ENCODE assay signal across 1 cellular context in genomic region chr7:1457949-1458675, GRCh38.
TF ChIP-seq lines count a peak whose summit lies in the region.

No MANE protein-coding gene starts in this region.

TF ChIP-seq in A549, 52 proteins besides CTCF, POLR2A, EP300 and RAD21 (continued from another document):
- TF ChIP-seq REST (IDR thresholded peaks at IDR 0.05) (no peak), JUNB (IDR thresholded peaks at IDR 0.05) (no peak), NFE2L2 (conservative IDR thresholded peaks at IDR 0.05; ENCODE audit: low read length) (no peak), PHF8 (IDR thresholded peaks at IDR 0.05; ENCODE audit: borderline replicate concordance, low read depth) (no peak), SREBF2 (IDR thresholded peaks at IDR 0.05) (no peak), EHMT2 (IDR thresholded peaks at IDR 0.05; ENCODE audit: low read depth) (no peak), JUN (IDR thresholded peaks at IDR 0.05) (no peak)
- TF ChIP-seq, protein P1, sequence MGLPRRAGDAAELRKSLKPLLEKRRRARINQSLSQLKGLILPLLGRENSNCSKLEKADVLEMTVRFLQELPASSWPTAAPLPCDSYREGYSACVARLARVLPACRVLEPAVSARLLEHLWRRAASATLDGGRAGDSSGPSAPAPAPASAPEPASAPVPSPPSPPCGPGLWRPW (IDR thresholded peaks at IDR 0.05): no peak
- TF ChIP-seq, protein P2, sequence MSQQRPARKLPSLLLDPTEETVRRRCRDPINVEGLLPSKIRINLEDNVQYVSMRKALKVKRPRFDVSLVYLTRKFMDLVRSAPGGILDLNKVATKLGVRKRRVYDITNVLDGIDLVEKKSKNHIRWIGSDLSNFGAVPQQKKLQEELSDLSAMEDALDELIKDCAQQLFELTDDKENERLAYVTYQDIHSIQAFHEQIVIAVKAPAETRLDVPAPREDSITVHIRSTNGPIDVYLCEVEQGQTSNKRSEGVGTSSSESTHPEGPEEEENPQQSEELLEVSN (IDR thresholded peaks at IDR 0.05; ENCODE audit: borderline replicate concordance, low read depth): no peak
- TF ChIP-seq, protein P3, sequence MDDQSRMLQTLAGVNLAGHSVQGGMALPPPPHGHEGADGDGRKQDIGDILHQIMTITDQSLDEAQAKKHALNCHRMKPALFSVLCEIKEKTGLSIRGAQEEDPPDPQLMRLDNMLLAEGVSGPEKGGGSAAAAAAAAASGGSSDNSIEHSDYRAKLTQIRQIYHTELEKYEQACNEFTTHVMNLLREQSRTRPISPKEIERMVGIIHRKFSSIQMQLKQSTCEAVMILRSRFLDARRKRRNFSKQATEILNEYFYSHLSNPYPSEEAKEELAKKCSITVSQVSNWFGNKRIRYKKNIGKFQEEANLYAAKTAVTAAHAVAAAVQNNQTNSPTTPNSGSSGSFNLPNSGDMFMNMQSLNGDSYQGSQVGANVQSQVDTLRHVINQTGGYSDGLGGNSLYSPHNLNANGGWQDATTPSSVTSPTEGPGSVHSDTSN (IDR thresholded peaks at IDR 0.05): no peak
